Comparison of ENCODE assay signal across 21 cellular contexts in genomic region chr2:20487392-20488135, GRCh38. TPM values are rescaled to one million over a fixed set of nuclear protein-coding genes. Genes with fewer than 3 reads are reported as not detected.
DNase-seq lines count a peak whose midpoint lies in the region; ATAC-seq and TF ChIP-seq lines count a peak whose summit lies in the region.
"Had no signal": no experiment of that assay in that cellular context is flagged by ENCODE, and none has a peak within 500 bp of the region (broad histone marks: within the 10 kb centered on the region; RNA-seq: fewer than 3 reads in every experiment).

No MANE protein-coding gene starts in this region.

- ATAC-seq in WTC11 = peak; percentile 79
- no peak for ATAC-seq in upper lobe of right lung
- ATAC-seq in GM18870 (IDR thresholded peaks at IDR 0.05; ENCODE audit: unreplicated experiment) = no peak
- no peak for ATAC-seq in naive thymus-derived CD8-positive, alpha-beta T cell
- ATAC-seq: activated CD4-positive, CD25-positive, alpha-beta regulatory T cell treated with anti-CD3 and anti-CD28 coated beads, Interleukin-2, amount 50 U/mL, for 24 hours; activated CD8-positive, alpha-beta memory T cell treated with anti-CD3 and anti-CD28 coated beads, Interleukin-2, amount 10 ng/mL, durations not matched to agents 7 days and 5 days; gastroesophageal sphincter; HCT116 had no signal

- H3K36me3 Mint-ChIP-seq in WTC11 = no peaks in the 10 kb centered on the region
- H3K36me3 Mint-ChIP-seq in naive thymus-derived CD8-positive, alpha-beta T cell = no peaks in the 10 kb centered on the region
- H3K36me3 Mint-ChIP-seq: activated CD8-positive, alpha-beta memory T cell treated with anti-CD3 and anti-CD28 coated beads, Interleukin-2, amount 10 ng/mL, durations not matched to agents 7 days and 5 days had no signal

- H3K4me3 Mint-ChIP-seq in WTC11 = no peak overlapping the region
- no peak overlapping the region for H3K4me3 Mint-ChIP-seq in naive thymus-derived CD8-positive, alpha-beta T cell
- H3K4me3 Mint-ChIP-seq: activated CD8-positive, alpha-beta memory T cell treated with anti-CD3 and anti-CD28 coated beads, Interleukin-2, amount 10 ng/mL, durations not matched to agents 7 days and 5 days had no signal

- POLR2A ChIA-PET in WTC11 (lab: Charles Lee) = no interaction called here
- POLR2A ChIA-PET in naive thymus-derived CD8-positive, alpha-beta T cell (lab: Charles Lee) = no interaction called here

- no peak overlapping the region for H3K4me3 ChIP-seq in upper lobe of right lung
- H3K4me3 ChIP-seq: colonic mucosa, gastroesophageal sphincter, tibial nerve had no signal

- DNase-seq in activated effector memory CD4-positive, alpha-beta T cell treated with anti-CD3 and anti-CD28 coated beads, Interleukin-2, amount 50 U/mL, for 16 hours = peak; percentile 48
- DNase-seq in activated effector memory CD4-positive, alpha-beta T cell treated with Interleukin-2 at 50 U/mL for 16 hours = no peak
- DNase-seq in WTC11 (ENCODE audit: low spot score) (peak; percentile 25), islet precursor cell (peak; percentile 86), upper lobe of right lung (peak; percentile 20)
- no peak for DNase-seq in activated CD4-positive, CD25-positive, alpha-beta regulatory T cell (lab: John Stamatoyannopoulos, UW)
- no peak for DNase-seq in naive thymus-derived CD8-positive, alpha-beta T cell
- DNase-seq: activated CD8-positive, alpha-beta memory T cell treated with anti-CD3 and anti-CD28 coated beads, Interleukin-2, amount 10 ng/mL, durations not matched to agents 7 days and 5 days; activated gamma-delta T cell; amygdala; C1 segment of cervical spinal cord; colonic mucosa; NCI-H187 treated with DMSO at 0.1 percent for 48 hours; SHP77 treated with DMSO at 0.1 percent for 48 hours; T-helper 2 cell had no signal

- TF ChIP-seq CTCF in WTC11 (IDR thresholded peaks at IDR 0.05) = no peak
- no peak for TF ChIP-seq CTCF in upper lobe of right lung (IDR thresholded peaks at IDR 0.05)

- no peaks in the 10 kb centered on the region for H3K9me3 Mint-ChIP-seq in WTC11
- H3K9me3 Mint-ChIP-seq in naive thymus-derived CD8-positive, alpha-beta T cell = no peaks in the 10 kb centered on the region

- H3K9me3 ChIP-seq in upper lobe of right lung = no peaks in the 10 kb centered on the region
- H3K9me3 ChIP-seq: colonic mucosa, gastroesophageal sphincter, tibial nerve had no signal

- H3K4me1 ChIP-seq in upper lobe of right lung = no peaks in the 10 kb centered on the region
- H3K4me1 ChIP-seq: colonic mucosa had no signal

- no peaks in the 10 kb centered on the region for H3K27me3 ChIP-seq in upper lobe of right lung
- H3K27me3 ChIP-seq: colonic mucosa, gastroesophageal sphincter, tibial nerve had no signal

- CTCF ChIA-PET in WTC11 (lab: Charles Lee) = no interaction called here

- intact Hi-C loops in upper lobe of right lung (cut with DNase I) = no loop called here

- H3K36me3 ChIP-seq in upper lobe of right lung = no peaks in the 10 kb centered on the region
- H3K36me3 ChIP-seq: colonic mucosa, gastroesophageal sphincter, tibial nerve had no signal

- H3K27ac ChIP-seq in upper lobe of right lung = no peak overlapping the region
- H3K27ac ChIP-seq: colonic mucosa, epithelial cell of prostate had no signal

- peaks cover 28% of the 10 kb centered on the region for H3K4me1 Mint-ChIP-seq in WTC11
- no peaks in the 10 kb centered on the region for H3K4me1 Mint-ChIP-seq in naive thymus-derived CD8-positive, alpha-beta T cell
- H3K4me1 Mint-ChIP-seq: activated CD8-positive, alpha-beta memory T cell treated with anti-CD3 and anti-CD28 coated beads, Interleukin-2, amount 10 ng/mL, durations not matched to agents 7 days and 5 days had no signal

- H3K27me3 Mint-ChIP-seq in WTC11 (ENCODE audit: low read depth) = peaks cover 24% of the 10 kb centered on the region
- peaks cover 0 to 12% (median 0%) of the 10 kb centered on the region in 5 donors for H3K27me3 Mint-ChIP-seq in naive thymus-derived CD8-positive, alpha-beta T cell

- no peak overlapping the region; the same call in 1 of the 2 replicates for H3K27ac Mint-ChIP-seq in WTC11
- no peak overlapping the region for H3K27ac Mint-ChIP-seq in naive thymus-derived CD8-positive, alpha-beta T cell
- H3K27ac Mint-ChIP-seq: activated CD8-positive, alpha-beta memory T cell treated with anti-CD3 and anti-CD28 coated beads, Interleukin-2, amount 10 ng/mL, durations not matched to agents 7 days and 5 days had no signal

TF ChIP-seq in WTC11, 78 proteins besides CTCF, POLR2A, EP300 and RAD21:
- TF ChIP-seq IRF1 (CRISPR knock-in tag; IDR thresholded peaks at IDR 0.05) (no peak), USF2 (CRISPR knock-in tag; IDR thresholded peaks at IDR 0.05) (0 out of 2 replicates have a peak, but pooled peaks have one; percentile 13)

RNA-seq across cellular contexts. Expression of gene RHOB, which starts 40.7 kb away (rescaled TPM):
- total RNA-seq in WTC11 (2021) (20.4 to 23.2 TPM (median 22.7 TPM) in 3 replicates), upper lobe of right lung (191 TPM)
- 10 to 100 TPM; 21.0 to 21.5 TPM for total RNA-seq in naive thymus-derived CD8-positive, alpha-beta T cell
- 1 to 10 TPM; 1.3 to 2.0 (median 1.6) TPM for polyA plus RNA-seq in naive thymus-derived CD8-positive, alpha-beta T cell

Comparison
In these comparisons a context has a peak if more than half of its experiments do, and no peak if none do; other contexts are left out.
1. DNase-seq: peak in activated effector memory CD4-positive, alpha-beta T cell treated with anti-CD3 and anti-CD28 coated beads, Interleukin-2, amount 50 U/mL, for 16 hours (single experiment), WTC11 (single experiment), islet precursor cell (single experiment) and upper lobe of right lung (single experiment); none in activated effector memory CD4-positive, alpha-beta T cell treated with Interleukin-2 at 50 U/mL for 16 hours (single experiment), activated CD4-positive, CD25-positive, alpha-beta regulatory T cell (0 of 4) and naive thymus-derived CD8-positive, alpha-beta T cell (0 of 10).